18 cellular contexts compared by ENCODE assay signal in the genomic region with DNA sequence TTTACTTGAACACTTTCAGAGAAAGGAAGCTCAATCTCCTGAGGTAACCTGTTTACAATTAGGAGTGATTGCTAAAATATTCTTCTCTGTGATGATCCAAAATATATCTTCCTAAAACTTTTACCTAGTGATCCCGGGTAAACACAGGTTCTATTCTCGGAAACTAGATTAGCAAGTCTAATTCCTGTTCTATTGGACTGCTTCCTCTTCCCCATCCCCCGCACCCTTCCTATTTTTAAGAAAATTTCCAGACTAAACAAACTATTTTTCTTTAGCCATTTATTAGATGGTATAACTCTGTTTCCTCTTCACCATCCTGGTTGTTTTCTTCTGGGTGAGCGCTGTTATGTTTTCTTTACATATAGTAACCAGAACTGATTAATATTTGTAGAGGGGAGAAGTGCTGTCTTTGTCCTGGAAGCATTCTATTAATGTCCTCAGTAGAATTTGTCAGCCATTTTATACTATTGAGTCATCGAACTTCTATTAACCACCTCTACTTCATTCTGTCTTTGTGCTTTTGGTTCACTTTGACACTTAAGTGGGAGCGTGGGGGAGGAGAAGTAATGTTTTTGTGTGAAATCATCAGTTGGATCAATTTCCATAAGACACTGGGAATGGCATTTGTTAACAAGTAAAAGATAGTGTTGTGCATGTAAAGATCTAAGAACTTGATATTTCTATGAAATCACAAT. TPM values are rescaled to one million over a fixed set of nuclear protein-coding genes. Genes with fewer than 3 reads are reported as not detected.
DNase-seq lines count a peak whose midpoint lies in the region; ATAC-seq and TF ChIP-seq lines count a peak whose summit lies in the region.
"Had no signal": no experiment of that assay in that cellular context is flagged by ENCODE, and none has a peak within 500 bp of the region (broad histone marks: within the 10 kb centered on the region; RNA-seq: fewer than 3 reads in every experiment).

No MANE protein-coding gene starts in this region.

- peaks cover 33% of the 10 kb centered on the region for H3K4me1 ChIP-seq in psoas muscle
- H3K4me1 ChIP-seq: colonic mucosa had no signal

- H3K36me3 Mint-ChIP-seq in endothelial cell (ENCODE audit: low read depth, unreplicated experiment) = peaks cover 21% of the 10 kb centered on the region

- ATAC-seq in psoas muscle (peak in 2 of 4 donors; percentile 63 to 64), GM21825 (IDR thresholded peaks at IDR 0.05; ENCODE audit: unreplicated experiment) (no peak)
- ATAC-seq: left colon had no signal

- peak overlapping the region; percentile 97 for H3K27ac Mint-ChIP-seq in endothelial cell (ENCODE audit: unreplicated experiment)
- H3K27ac Mint-ChIP-seq: B cell had no signal

- WGBS in psoas muscle, 3 donors = 55 to 61% (median 59%) methylated on average over 6 of the region's 6 CpGs

- H3K27ac ChIP-seq in psoas muscle = peak overlapping the region; percentile 32
- H3K27ac ChIP-seq: colonic mucosa, epithelial cell of prostate, PC-9, SJSA1 had no signal

- DNase-seq in ELR (ENCODE audit: low read depth) (peak; percentile 23), NCI-H460 (ENCODE audit: extremely low read depth, low read depth) (peak; percentile 86), endothelial cell (ENCODE audit: low spot score) (no peak), psoas muscle (no peak)
- DNase-seq in stimulated activated CD4-positive, alpha-beta T cell treated with anti-CD3 and anti-CD28 coated beads, Interleukin-12 subunit alpha, Interleukin-12 subunit beta, amount 100 ng/mL, for 4 hours = no peak
- no peak for DNase-seq in activated CD8-positive, alpha-beta memory T cell treated with anti-CD3 and anti-CD28 coated beads, Interleukin-2, amount 50 U/mL, for 4 hours
- DNase-seq: activated effector memory CD4-positive, alpha-beta T cell treated with anti-CD3 and anti-CD28 coated beads, Interleukin-2, amount 50 U/mL, for 16 hours; colonic mucosa; foreskin melanocyte; GDM1; left colon; NCI-H1436 treated with DMSO at 0.1 percent for 48 hours; PC-9; stimulated activated CD8-positive, alpha-beta memory T cell treated with anti-CD3 and anti-CD28 coated beads, Interleukin-4, amount 100 ng/mL, for 48 hours had no signal

- H3K4me3 ChIP-seq in psoas muscle = no peak overlapping the region
- H3K4me3 ChIP-seq: colonic mucosa, PC-9, SJSA1 had no signal

- peak overlapping the region; percentile 66 for H3K4me3 Mint-ChIP-seq in endothelial cell (ENCODE audit: unreplicated experiment)
- H3K4me3 Mint-ChIP-seq: B cell had no signal

- intact Hi-C loops in psoas muscle (cut with DNase I) = no loop called here

- H3K36me3 ChIP-seq in psoas muscle (ENCODE audit: insufficient read depth in 1 of 2, low read depth in 1 of 2) = peaks cover 2 to 33% of the 10 kb centered on the region in 2 donors

- peaks cover 29% of the 10 kb centered on the region for H3K4me1 Mint-ChIP-seq in endothelial cell (ENCODE audit: unreplicated experiment)

- no peaks in the 10 kb centered on the region for H3K9me3 Mint-ChIP-seq in endothelial cell (ENCODE audit: unreplicated experiment)

- H3K27me3 Mint-ChIP-seq in endothelial cell (ENCODE audit: unreplicated experiment) = peaks cover 1% of the 10 kb centered on the region
- H3K27me3 Mint-ChIP-seq: B cell had no signal

- H3K27me3 ChIP-seq in psoas muscle (ENCODE audit: insufficient read depth in 3 of 3, low read length in 2 of 3) = no peaks in the 10 kb centered on the region
- H3K27me3 ChIP-seq: colonic mucosa, SJSA1 had no signal

- TF ChIP-seq CTCF in endothelial cell (IDR thresholded peaks at IDR 0.05; ENCODE audit: unreplicated experiment) (no peak), psoas muscle (IDR thresholded peaks at IDR 0.05) (no peak)

- H3K9me3 ChIP-seq in psoas muscle = no peaks in the 10 kb centered on the region
- H3K9me3 ChIP-seq: colonic mucosa, SJSA1 had no signal

RNA-seq across cellular contexts. Expression of gene CREB1, which starts 31.8 kb away (rescaled TPM):
- total RNA-seq in NCI-H460 (2014; rRNA removed; shearing (Covaris generic)) = 74.7 and 77.9 TPM in 2 replicates
- 62.5 and 66.4 TPM in 2 replicates for polyA plus RNA-seq in NCI-H460 (2014; cell fraction: nucleus; rRNA removed)
- total RNA-seq in endothelial cell (ENCODE audit: unreplicated experiment) = 76.8 TPM
- total RNA-seq in psoas muscle = 10 to 100 TPM; 18.4 to 27.9 (median 22.9) TPM
- polyA plus RNA-seq in psoas muscle = 10 to 100 TPM in 1 of 3 donors, 1 to 10 TPM in 2; 3.5 to 10.2 (median 5.1) TPM

Comparison
In these comparisons a context has a peak if more than half of its experiments do, and no peak if none do; other contexts are left out.
1. DNase-seq: peak in ELR (single experiment) and NCI-H460 (single experiment); none in endothelial cell (single experiment), psoas muscle (0 of 2), stimulated activated CD4-positive, alpha-beta T cell treated with anti-CD3 and anti-CD28 coated beads, Interleukin-12 subunit alpha, Interleukin-12 subunit beta, amount 100 ng/mL, for 4 hours (single experiment) and activated CD8-positive, alpha-beta memory T cell treated with anti-CD3 and anti-CD28 coated beads, Interleukin-2, amount 50 U/mL, for 4 hours (single experiment).